Comparison of ENCODE assay signal across 7 cellular contexts in the genomic region with DNA sequence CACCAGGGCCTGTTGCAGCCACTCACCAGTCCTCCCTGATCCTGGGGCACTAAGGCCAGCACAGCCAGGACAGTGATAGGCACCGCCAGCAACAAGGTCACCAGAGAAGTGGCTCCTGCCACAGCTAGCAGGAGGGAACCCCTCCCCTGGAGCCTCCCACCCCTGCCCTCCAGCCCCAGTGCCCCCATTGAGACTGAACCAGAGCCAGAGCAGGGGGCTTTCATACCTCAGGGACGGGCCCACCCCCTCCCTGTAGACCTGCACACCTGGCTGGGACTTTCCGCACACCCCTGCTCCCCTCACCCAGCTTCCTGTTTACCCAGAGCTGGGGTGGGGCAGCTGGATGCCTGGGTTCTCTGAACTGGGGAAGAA. TPM values are rescaled to one million over a fixed set of nuclear protein-coding genes. Genes with fewer than 3 reads are reported as not detected.
DNase-seq lines count a peak whose midpoint lies in the region; ATAC-seq and TF ChIP-seq lines count a peak whose summit lies in the region.

A gene with protein sequence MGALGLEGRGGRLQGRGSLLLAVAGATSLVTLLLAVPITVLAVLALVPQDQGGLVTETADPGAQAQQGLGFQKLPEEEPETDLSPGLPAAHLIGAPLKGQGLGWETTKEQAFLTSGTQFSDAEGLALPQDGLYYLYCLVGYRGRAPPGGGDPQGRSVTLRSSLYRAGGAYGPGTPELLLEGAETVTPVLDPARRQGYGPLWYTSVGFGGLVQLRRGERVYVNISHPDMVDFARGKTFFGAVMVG (minus strand): TSS at position 195 of the 372 bp plus-strand sequence. CDS start 7 bp downstream, at position 188.

- intact Hi-C loops in activated T-helper 1 cell treated with anti-CD3 and anti-CD28 coated beads, Interleukin-12 subunit alpha, Interleukin-12 subunit beta, Interleukin-2, Interleukin-4 antibody, amounts not matched to agents 30 ng/mL and 10 ng/mL and 1 ng/mL, durations not matched to agents 14 hours and 24 hours and 36 hours (cut with micrococcal nuclease), result no loop called here
- intact Hi-C loops in left cardiac atrium (cut with DNase I), result loop anchor here in 1 of 2 donors (5.0 kb wide), 1 partner anchor 35 kb away; a partner anchor contains a TSS
- intact Hi-C loops in head of caudate nucleus (cut with DNase I), result no loop called here

- no peak for TF ChIP-seq CTCF in LNCaP clone FGC (IDR thresholded peaks at IDR 0.05; ENCODE audit: control insufficient read depth, extremely low read depth, insufficient read depth)

- no peak for ATAC-seq in left cardiac atrium

- H3K4me3 ChIP-seq in LNCaP clone FGC (ENCODE audit: low read depth, low read length), result peak within 1 kb of the TSS; percentile 53

- peak within 1 kb of the TSS; percentile 93 for H3K27ac Mint-ChIP-seq in activated T-helper 1 cell treated with anti-CD3 and anti-CD28 coated beads, Interleukin-12 subunit alpha, Interleukin-12 subunit beta, Interleukin-2, Interleukin-4 antibody, amounts not matched to agents 30 ng/mL and 10 ng/mL and 1 ng/mL, durations not matched to agents 14 hours and 24 hours and 36 hours

- H3K27me3 Mint-ChIP-seq in activated T-helper 1 cell treated with anti-CD3 and anti-CD28 coated beads, Interleukin-12 subunit alpha, Interleukin-12 subunit beta, Interleukin-2, Interleukin-4 antibody, amounts not matched to agents 30 ng/mL and 10 ng/mL and 1 ng/mL, durations not matched to agents 14 hours and 24 hours and 36 hours (ENCODE audit: insufficient read depth), result no peaks in the 10 kb centered on the region

- DNase-seq in LNCaP clone FGC (ENCODE audit: low read depth) (no peak), left cardiac atrium (peak; percentile 27), NCI-H2107 treated with DMSO at 0.1 percent for 48 hours (lab: John Stamatoyannopoulos, UW; ENCODE audit: unreplicated experiment) (no peak), SHP77 (lab: John Stamatoyannopoulos, UW) (no peak), head of caudate nucleus (no peak)
- peak; percentile 65 for DNase-seq in activated T-helper 1 cell treated with anti-CD3 and anti-CD28 coated beads, Interleukin-12 subunit alpha, Interleukin-12 subunit beta, Interleukin-2, Interleukin-4 antibody, amounts not matched to agents 30 ng/mL and 10 ng/mL and 1 ng/mL, durations not matched to agents 14 hours and 24 hours and 36 hours (ENCODE audit: low spot score)
- DNase-seq in stimulated activated CD4-positive, alpha-beta T cell treated with anti-CD3 and anti-CD28 coated beads, Interleukin-2, amount 100 ng/mL, for 24 hours, result peak; percentile 55

- no peaks in the 10 kb centered on the region for H3K9me3 Mint-ChIP-seq in activated T-helper 1 cell treated with anti-CD3 and anti-CD28 coated beads, Interleukin-12 subunit alpha, Interleukin-12 subunit beta, Interleukin-2, Interleukin-4 antibody, amounts not matched to agents 30 ng/mL and 10 ng/mL and 1 ng/mL, durations not matched to agents 14 hours and 24 hours and 36 hours

- peak within 1 kb of the TSS; percentile 92 for H3K4me3 Mint-ChIP-seq in activated T-helper 1 cell treated with anti-CD3 and anti-CD28 coated beads, Interleukin-12 subunit alpha, Interleukin-12 subunit beta, Interleukin-2, Interleukin-4 antibody, amounts not matched to agents 30 ng/mL and 10 ng/mL and 1 ng/mL, durations not matched to agents 14 hours and 24 hours and 36 hours

- peaks cover 72% of the 10 kb centered on the region for H3K4me1 Mint-ChIP-seq in activated T-helper 1 cell treated with anti-CD3 and anti-CD28 coated beads, Interleukin-12 subunit alpha, Interleukin-12 subunit beta, Interleukin-2, Interleukin-4 antibody, amounts not matched to agents 30 ng/mL and 10 ng/mL and 1 ng/mL, durations not matched to agents 14 hours and 24 hours and 36 hours (ENCODE audit: low read depth)

- peaks cover 49% of the 10 kb centered on the region for H3K36me3 Mint-ChIP-seq in activated T-helper 1 cell treated with anti-CD3 and anti-CD28 coated beads, Interleukin-12 subunit alpha, Interleukin-12 subunit beta, Interleukin-2, Interleukin-4 antibody, amounts not matched to agents 30 ng/mL and 10 ng/mL and 1 ng/mL, durations not matched to agents 14 hours and 24 hours and 36 hours (ENCODE audit: low read depth)

RNA-seq across cellular contexts. Expression of the gene that starts here (rescaled TPM):
- 270 and 277 TPM in 2 replicates for total RNA-seq in activated T-helper 1 cell treated with anti-CD3 and anti-CD28 coated beads, Interleukin-12 subunit alpha, Interleukin-12 subunit beta, Interleukin-2, Interleukin-4 antibody, amounts not matched to agents 30 ng/mL and 10 ng/mL and 1 ng/mL, durations not matched to agents 14 hours and 24 hours and 36 hours
- 1 to 10 TPM in 1 of 2 donors, under 1 TPM in 1; 0.84 to 1.4 TPM for total RNA-seq in left cardiac atrium

Comparison
In these comparisons a context has a peak if more than half of its experiments do, and no peak if none do; other contexts are left out.
1. RNA of the gene that starts here (total RNA-seq): 270 to 277 TPM in activated T-helper 1 cell treated with anti-CD3 and anti-CD28 coated beads, Interleukin-12 subunit alpha, Interleukin-12 subunit beta, Interleukin-2, Interleukin-4 antibody, amounts not matched to agents 30 ng/mL and 10 ng/mL and 1 ng/mL, durations not matched to agents 14 hours and 24 hours and 36 hours; 0.84 to 1.4 TPM in left cardiac atrium; every median in the first group is over 100 times any median in the second.
2. DNase-seq: peak in activated T-helper 1 cell treated with anti-CD3 and anti-CD28 coated beads, Interleukin-12 subunit alpha, Interleukin-12 subunit beta, Interleukin-2, Interleukin-4 antibody, amounts not matched to agents 30 ng/mL and 10 ng/mL and 1 ng/mL, durations not matched to agents 14 hours and 24 hours and 36 hours (single experiment), left cardiac atrium (single experiment) and stimulated activated CD4-positive, alpha-beta T cell treated with anti-CD3 and anti-CD28 coated beads, Interleukin-2, amount 100 ng/mL, for 24 hours (2 of 2); none in LNCaP clone FGC (single experiment), NCI-H2107 treated with DMSO at 0.1 percent for 48 hours (single experiment), SHP77 (0 of 2) and head of caudate nucleus (0 of 42).